Comparison of ENCODE assay signal across 11 cellular contexts in genomic region chr17:40070644-40070894, GRCh38. TPM values are rescaled to one million over a fixed set of nuclear protein-coding genes. Genes with fewer than 3 reads are reported as not detected.
A peak's percentile ranks its signal among the peaks of the same experiment; 100 is the strongest.
DNase-seq lines count a peak whose midpoint lies in the region; ATAC-seq, FAIRE-seq and TF ChIP-seq lines count a peak whose summit lies in the region.
"Had no signal": no experiment of that assay in that cellular context is flagged by ENCODE, and none has a peak within 500 bp of the region (broad histone marks: within the 10 kb centered on the region; RNA-seq: fewer than 3 reads in every experiment).

No MANE protein-coding gene starts in this region.

- 61% methylated on average over 3 of the region's 3 CpGs for WGBS in HepG2 (ENCODE audit: low lambda C conversion rate)

- no peaks in the 10 kb centered on the region for H4K20me1 ChIP-seq in HepG2 (ENCODE audit: insufficient read depth, low read length)

- no peak for TF ChIP-seq POLR2A in HepG2 (IDR thresholded peaks at IDR 0.05; ENCODE audit: insufficient read depth in 1 of 2, low read depth in 2 of 2, low read length in 2 of 2)

- no peaks in the 10 kb centered on the region for H3K27me3 ChIP-seq in HUES6 (ENCODE audit: control insufficient read depth, insufficient read depth, low read length)
- no peaks in the 10 kb centered on the region for H3K27me3 ChIP-seq in HepG2 (ENCODE audit: control insufficient read depth in 1 of 2, insufficient read depth in 2 of 2, low read length in 2 of 2)

- H3K27ac Mint-ChIP-seq in stimulated activated effector memory CD8-positive, alpha-beta T cell treated with anti-CD3 and anti-CD28 coated beads, Interleukin-12 subunit alpha, Interleukin-12 subunit beta, amount 100 ng/mL, for 72 hours, result peak overlapping the region; percentile 95
- H3K27ac Mint-ChIP-seq: T-helper 1 cell treated with Interleukin-12 subunit alpha and Interleukin-12 subunit beta and Interleukin-4 antibody, amounts not matched to agents 30 μg/mL and 1 μg/mL, for 36 hours had no signal

- H3K4me3 ChIP-seq in HUES6 (ENCODE audit: low read depth, low read length) (0 out of 2 replicates have a peak overlapping the region, but pooled peaks have one; percentile 4), HepG2 (replicated peaks in 1 of 3; ENCODE audit: insufficient read depth in 1 of 3, low read depth in 2 of 3, low read length in 3 of 3) (peak overlapping the region in 2 of 3 experiments; percentile 42 to 56; a peak in 2 of 6 replicates)

- H3K9me3 ChIP-seq in HUES6 (ENCODE audit: control insufficient read depth, insufficient read depth, low read depth, low read length) (no peaks in the 10 kb centered on the region), HepG2 (ENCODE audit: low read length) (no peaks in the 10 kb centered on the region)

- no peaks in the 10 kb centered on the region for H3K9me3 Mint-ChIP-seq in stimulated activated effector memory CD8-positive, alpha-beta T cell treated with anti-CD3 and anti-CD28 coated beads, Interleukin-12 subunit alpha, Interleukin-12 subunit beta, amount 100 ng/mL, for 72 hours
- H3K9me3 Mint-ChIP-seq: T-helper 1 cell treated with Interleukin-12 subunit alpha and Interleukin-12 subunit beta and Interleukin-4 antibody, amounts not matched to agents 30 μg/mL and 1 μg/mL, for 36 hours had no signal

- TF ChIP-seq EP300 in HepG2 (IDR thresholded peaks at IDR 0.05; ENCODE audit: low read depth in 2 of 2, low read length in 2 of 2) (no peak), HepG2 (CRISPR knock-in tag; IDR thresholded peaks at IDR 0.05; ENCODE audit: borderline replicate concordance) (no peak)

- no peak for ATAC-seq in HepG2
- no peak for ATAC-seq in stimulated activated effector memory CD8-positive, alpha-beta T cell treated with anti-CD3 and anti-CD28 coated beads, Interleukin-12 subunit alpha, Interleukin-12 subunit beta, amount 100 ng/mL, for 72 hours

- TF ChIP-seq CTCF in VCaP (conservative IDR thresholded peaks at IDR 0.05) (no peak), HepG2 (CRISPR knock-in tag; IDR thresholded peaks at IDR 0.05) (no peak), D721Med (IDR thresholded peaks at IDR 0.05; ENCODE audit: insufficient read depth, missing control alignments) (no peak)

- CTCF ChIA-PET in HepG2 (lab: Yijun Ruan, JAX; ENCODE audit: low intra/inter-chr PET ratio, low total read pairs), result no interaction called here

- intact Hi-C loops in HepG2 (cut with micrococcal nuclease; ENCODE audit: unreplicated experiment), result no loop called here

- H3K9ac ChIP-seq in HUES6 (ENCODE audit: low read length) (no peak overlapping the region), HepG2 (ENCODE audit: insufficient read depth, low read depth, low read length) (no peak overlapping the region)

- H3K4me1 Mint-ChIP-seq in stimulated activated effector memory CD8-positive, alpha-beta T cell treated with anti-CD3 and anti-CD28 coated beads, Interleukin-12 subunit alpha, Interleukin-12 subunit beta, amount 100 ng/mL, for 72 hours, result peaks cover 81% of the 10 kb centered on the region

- FAIRE-seq in HepG2 (lab: Jason Lieb, UNC) (no peak), D721Med (lab: Jason Lieb, UNC) (no peak)

- H3K27ac ChIP-seq in HUES6 (ENCODE audit: low read depth, low read length) (no peak overlapping the region), VCaP (peak overlapping the region; percentile 94), HepG2 (ENCODE audit: extremely low read length, insufficient read depth, low read length) (no peak overlapping the region)

- H3K36me3 Mint-ChIP-seq in stimulated activated effector memory CD8-positive, alpha-beta T cell treated with anti-CD3 and anti-CD28 coated beads, Interleukin-12 subunit alpha, Interleukin-12 subunit beta, amount 100 ng/mL, for 72 hours, result peaks cover 10% of the 10 kb centered on the region

- H2AFZ ChIP-seq in HepG2 (ENCODE audit: low read length), result no peak overlapping the region

- peak overlapping the region; percentile 80 for H3K4me2 ChIP-seq in HepG2 (ENCODE audit: low read depth, low read length)

- peaks cover 2% of the 10 kb centered on the region for H3K79me2 ChIP-seq in HepG2 (ENCODE audit: insufficient read depth, low read length)

- H3K36me3 ChIP-seq in HUES6 (ENCODE audit: control insufficient read depth, insufficient read depth, low read length), result no peaks in the 10 kb centered on the region
- H3K36me3 ChIP-seq in HepG2 (replicated peaks in 1 of 2; ENCODE audit: control insufficient read depth in 1 of 2, insufficient read depth in 2 of 2, low read length in 2 of 2), result 0 out of 5 replicates have a peak, but pooled peaks cover 1 to 4% of the 10 kb centered on the region in 2 experiments

- DNase-seq in HepG2 (ENCODE audit: low spot score), result no peak
- no peak for DNase-seq in stimulated activated effector memory CD8-positive, alpha-beta T cell treated with anti-CD3 and anti-CD28 coated beads, Interleukin-12 subunit alpha, Interleukin-12 subunit beta, amount 100 ng/mL, for 72 hours (ENCODE audit: low spot score in 2 of 2)
- no peak for DNase-seq in DMS153 (lab: John Stamatoyannopoulos, UW)
- no peak for DNase-seq in pons (ENCODE audit: low spot score)
- DNase-seq in mucosa of gallbladder (ENCODE audit: low spot score), result no peak
- no peak for DNase-seq in D721Med (ENCODE audit: insufficient read length, low spot score)
- DNase-seq: activated naive CD4-positive, alpha-beta T cell treated with anti-CD3 and anti-CD28 coated beads, Interleukin-2, amount 50 U/mL, for 16 hours; foreskin melanocyte had no signal

- in situ Hi-C loops in HepG2 (cut with HindIII; ENCODE audit: extremely low pct_ligation_motif_present, low pct_unique_long_range_greater_than_20kb), result no loop called here

- POLR2A ChIA-PET in HepG2 (lab: Yijun Ruan, JAX), result interaction anchor here (3.5 to 4.2 kb wide), 3 partner anchors 8 to 43 kb away, joined by 29 to 47 read pairs (median 33); partner anchors contain the start of genes NR1D1 and THRA

- H3K4me1 ChIP-seq in HUES6 (ENCODE audit: control insufficient read depth, insufficient read depth, low read length) (peaks cover 65% of the 10 kb centered on the region), HepG2 (ENCODE audit: insufficient read depth, low read length) (peaks cover 90% of the 10 kb centered on the region)

- peak overlapping the region; percentile 83 for H3K4me3 Mint-ChIP-seq in stimulated activated effector memory CD8-positive, alpha-beta T cell treated with anti-CD3 and anti-CD28 coated beads, Interleukin-12 subunit alpha, Interleukin-12 subunit beta, amount 100 ng/mL, for 72 hours
- H3K4me3 Mint-ChIP-seq: T-helper 1 cell treated with Interleukin-12 subunit alpha and Interleukin-12 subunit beta and Interleukin-4 antibody, amounts not matched to agents 30 μg/mL and 1 μg/mL, for 36 hours had no signal

- TF ChIP-seq RAD21 in HepG2 (CRISPR knock-in tag; IDR thresholded peaks at IDR 0.05), result no peak

- no TSS peak for BruUV-seq in HepG2 (replicated peaks; lab: Mats Ljungman, UMichigan)

RNA-seq across cellular contexts. Expression of gene THRA, which starts 7.8 kb away (rescaled TPM):
- total RNA-seq in HepG2 (2016; rRNA removed; fragmentation: Illumina TruSeq; extraction: Trizol) (9.9 and 10.4 TPM in 2 replicates), mucosa of gallbladder (78.7 TPM)
- total RNA-seq in HepG2 (2016; cell fraction: cytosol; rRNA removed; fragmentation: Illumina TruSeq; extraction: Trizol; ENCODE audit: low read depth), result 4.9 and 5.0 TPM in 2 replicates
- total RNA-seq in HepG2 (2016; cell fraction: insoluble cytoplasmic fraction; rRNA removed; fragmentation: Illumina TruSeq; extraction: Trizol), result 8.1 and 10.9 TPM in 2 replicates
- total RNA-seq in HepG2 (2016; cell fraction: membrane; rRNA removed; fragmentation: Illumina TruSeq; extraction: Trizol), result 12.8 TPM in 2 replicates
- total RNA-seq in HepG2 (2016; cell fraction: nucleus; rRNA removed; fragmentation: Illumina TruSeq; extraction: Trizol), result 5.9 and 6.8 TPM in 2 replicates
- polyA plus RNA-seq in HepG2 (2011; rRNA removed), result 8.0 and 8.6 TPM in 2 replicates
- 7.7 and 8.0 TPM in 2 replicates for polyA plus RNA-seq in HepG2 (2011; cell fraction: cytosol; rRNA removed)
- 12.1 and 13.6 TPM in 2 replicates for polyA plus RNA-seq in HepG2 (2011; cell fraction: nucleus; rRNA removed)
- polyA plus RNA-seq in HepG2 (2012), result 11.6 and 15.5 TPM in 2 replicates
- 4.3 TPM in 2 replicates for polyA plus RNA-seq in HepG2 (2016; cell fraction: cytosol; fragmentation: Illumina TruSeq; extraction: Trizol; ENCODE audit: low read depth)
- polyA plus RNA-seq in HepG2 (2016; cell fraction: insoluble cytoplasmic fraction; fragmentation: Illumina TruSeq; extraction: Trizol; ENCODE audit: low read depth), result 8.0 and 12.4 TPM in 2 replicates
- 9.9 and 10.7 TPM in 2 replicates for polyA plus RNA-seq in HepG2 (2016; cell fraction: membrane; fragmentation: Illumina TruSeq; extraction: Trizol; ENCODE audit: low read depth)
- 11.5 and 12.3 TPM in 2 replicates for polyA plus RNA-seq in HepG2 (2016; cell fraction: nucleus; fragmentation: Illumina TruSeq; extraction: Trizol; ENCODE audit: insufficient read depth, low read depth)
- 14.3 and 17.9 TPM in 2 replicates for polyA minus RNA-seq in HepG2 (2011; rRNA and poly(A)+ RNA removed; ENCODE audit: low replicate concordance)
- 5.3 and 7.4 TPM in 2 replicates for polyA minus RNA-seq in HepG2 (2011; cell fraction: cytosol; rRNA and poly(A)+ RNA removed)
- polyA minus RNA-seq in HepG2 (2011; cell fraction: nucleus; rRNA and poly(A)+ RNA removed), result 7.2 and 7.5 TPM in 2 replicates

RNA-seq across cellular contexts. Expression of gene MED24, which starts 16.4 kb away (rescaled TPM):
- total RNA-seq in HepG2 (2016; rRNA removed; fragmentation: Illumina TruSeq; extraction: Trizol), result 51.1 and 66.5 TPM in 2 replicates
- total RNA-seq in HepG2 (2016; cell fraction: cytosol; rRNA removed; fragmentation: Illumina TruSeq; extraction: Trizol; ENCODE audit: low read depth), result 14.5 and 17.6 TPM in 2 replicates
- 50.7 and 65.1 TPM in 2 replicates for total RNA-seq in HepG2 (2016; cell fraction: insoluble cytoplasmic fraction; rRNA removed; fragmentation: Illumina TruSeq; extraction: Trizol)
- total RNA-seq in HepG2 (2016; cell fraction: membrane; rRNA removed; fragmentation: Illumina TruSeq; extraction: Trizol), result 26.0 and 27.2 TPM in 2 replicates
- 65.1 and 70.6 TPM in 2 replicates for total RNA-seq in HepG2 (2016; cell fraction: nucleus; rRNA removed; fragmentation: Illumina TruSeq; extraction: Trizol)
- polyA plus RNA-seq in HepG2 (2011; rRNA removed), result 67.7 and 78.0 TPM in 2 replicates
- 28.7 and 32.2 TPM in 2 replicates for polyA plus RNA-seq in HepG2 (2011; cell fraction: cytosol; rRNA removed)
- polyA plus RNA-seq in HepG2 (2011; cell fraction: nucleus; rRNA removed), result 613 and 896 TPM in 2 replicates
- 70.6 and 74.6 TPM in 2 replicates for polyA plus RNA-seq in HepG2 (2012)
- 9.7 and 12.0 TPM in 2 replicates for polyA plus RNA-seq in HepG2 (2016; cell fraction: cytosol; fragmentation: Illumina TruSeq; extraction: Trizol; ENCODE audit: low read depth)
- 46.8 and 59.5 TPM in 2 replicates for polyA plus RNA-seq in HepG2 (2016; cell fraction: insoluble cytoplasmic fraction; fragmentation: Illumina TruSeq; extraction: Trizol; ENCODE audit: low read depth)
- polyA plus RNA-seq in HepG2 (2016; cell fraction: membrane; fragmentation: Illumina TruSeq; extraction: Trizol; ENCODE audit: low read depth), result 20.4 and 23.8 TPM in 2 replicates
- polyA plus RNA-seq in HepG2 (2016; cell fraction: nucleus; fragmentation: Illumina TruSeq; extraction: Trizol; ENCODE audit: insufficient read depth, low read depth), result 182 and 188 TPM in 2 replicates
- polyA minus RNA-seq in HepG2 (2011; rRNA and poly(A)+ RNA removed; ENCODE audit: low replicate concordance), result 133 and 240 TPM in 2 replicates
- polyA minus RNA-seq in HepG2 (2011; cell fraction: cytosol; rRNA and poly(A)+ RNA removed), result 49.1 and 58.4 TPM in 2 replicates
- 159 and 161 TPM in 2 replicates for polyA minus RNA-seq in HepG2 (2011; cell fraction: nucleus; rRNA and poly(A)+ RNA removed)
- total RNA-seq in mucosa of gallbladder, result 74.2 TPM

RNA-seq across cellular contexts. Expression of gene NR1D1, which starts 29.8 kb away (rescaled TPM):
- 1.4 and 2.1 TPM in 2 replicates for total RNA-seq in HepG2 (2016; rRNA removed; fragmentation: Illumina TruSeq; extraction: Trizol)
- 0.88 and 1.1 TPM in 2 replicates for total RNA-seq in HepG2 (2016; cell fraction: cytosol; rRNA removed; fragmentation: Illumina TruSeq; extraction: Trizol; ENCODE audit: low read depth)
- 1.2 and 1.8 TPM in 2 replicates for total RNA-seq in HepG2 (2016; cell fraction: insoluble cytoplasmic fraction; rRNA removed; fragmentation: Illumina TruSeq; extraction: Trizol)
- 2.2 and 2.4 TPM in 2 replicates for total RNA-seq in HepG2 (2016; cell fraction: membrane; rRNA removed; fragmentation: Illumina TruSeq; extraction: Trizol)
- total RNA-seq in HepG2 (2016; cell fraction: nucleus; rRNA removed; fragmentation: Illumina TruSeq; extraction: Trizol), result 3.4 and 4.3 TPM in 2 replicates
- polyA plus RNA-seq in HepG2 (2011; rRNA removed), result 2.7 and 3.6 TPM in 2 replicates
- 1.5 and 1.6 TPM in 2 replicates for polyA plus RNA-seq in HepG2 (2011; cell fraction: cytosol; rRNA removed)
- 20.3 and 22.7 TPM in 2 replicates for polyA plus RNA-seq in HepG2 (2011; cell fraction: nucleus; rRNA removed)
- 11.1 and 19.6 TPM in 2 replicates for polyA plus RNA-seq in HepG2 (2012)
- 0.95 and 1.1 TPM in 2 replicates for polyA plus RNA-seq in HepG2 (2016; cell fraction: cytosol; fragmentation: Illumina TruSeq; extraction: Trizol; ENCODE audit: low read depth)
- polyA plus RNA-seq in HepG2 (2016; cell fraction: insoluble cytoplasmic fraction; fragmentation: Illumina TruSeq; extraction: Trizol; ENCODE audit: low read depth), result 3.8 and 5.8 TPM in 2 replicates
- polyA plus RNA-seq in HepG2 (2016; cell fraction: membrane; fragmentation: Illumina TruSeq; extraction: Trizol; ENCODE audit: low read depth), result 2.5 and 3.4 TPM in 2 replicates
- 9.5 and 10.0 TPM in 2 replicates for polyA plus RNA-seq in HepG2 (2016; cell fraction: nucleus; fragmentation: Illumina TruSeq; extraction: Trizol; ENCODE audit: insufficient read depth, low read depth)
- 3.3 and 6.7 TPM in 2 replicates for polyA minus RNA-seq in HepG2 (2011; rRNA and poly(A)+ RNA removed; ENCODE audit: low replicate concordance)
- 4.5 and 6.5 TPM in 2 replicates for polyA minus RNA-seq in HepG2 (2011; cell fraction: cytosol; rRNA and poly(A)+ RNA removed)
- 7.6 and 8.1 TPM in 2 replicates for polyA minus RNA-seq in HepG2 (2011; cell fraction: nucleus; rRNA and poly(A)+ RNA removed)
- 34.7 TPM for total RNA-seq in mucosa of gallbladder

RNA-seq across cellular contexts. Expression of gene MSL1, which starts 51.2 kb away (rescaled TPM):
- total RNA-seq in HepG2 (2016; rRNA removed; fragmentation: Illumina TruSeq; extraction: Trizol) (76.1 and 88.5 TPM in 2 replicates), mucosa of gallbladder (90.9 TPM)
- 23.3 and 23.6 TPM in 2 replicates for total RNA-seq in HepG2 (2016; cell fraction: cytosol; rRNA removed; fragmentation: Illumina TruSeq; extraction: Trizol; ENCODE audit: low read depth)
- total RNA-seq in HepG2 (2016; cell fraction: insoluble cytoplasmic fraction; rRNA removed; fragmentation: Illumina TruSeq; extraction: Trizol), result 62.6 and 89.2 TPM in 2 replicates
- 50.5 and 57.1 TPM in 2 replicates for total RNA-seq in HepG2 (2016; cell fraction: membrane; rRNA removed; fragmentation: Illumina TruSeq; extraction: Trizol)
- total RNA-seq in HepG2 (2016; cell fraction: nucleus; rRNA removed; fragmentation: Illumina TruSeq; extraction: Trizol), result 82.0 and 93.0 TPM in 2 replicates
- polyA plus RNA-seq in HepG2 (2011; rRNA removed), result 54.6 and 63.8 TPM in 2 replicates
- polyA plus RNA-seq in HepG2 (2011; cell fraction: cytosol; rRNA removed), result 19.7 and 28.8 TPM in 2 replicates
- polyA plus RNA-seq in HepG2 (2011; cell fraction: nucleus; rRNA removed), result 90.9 and 114 TPM in 2 replicates
- 89.3 and 98.8 TPM in 2 replicates for polyA plus RNA-seq in HepG2 (2012)
- polyA plus RNA-seq in HepG2 (2016; cell fraction: cytosol; fragmentation: Illumina TruSeq; extraction: Trizol; ENCODE audit: low read depth), result 10.1 and 10.5 TPM in 2 replicates
- 77.5 and 94.3 TPM in 2 replicates for polyA plus RNA-seq in HepG2 (2016; cell fraction: insoluble cytoplasmic fraction; fragmentation: Illumina TruSeq; extraction: Trizol; ENCODE audit: low read depth)
- polyA plus RNA-seq in HepG2 (2016; cell fraction: membrane; fragmentation: Illumina TruSeq; extraction: Trizol; ENCODE audit: low read depth), result 34.7 and 36.6 TPM in 2 replicates
- polyA plus RNA-seq in HepG2 (2016; cell fraction: nucleus; fragmentation: Illumina TruSeq; extraction: Trizol; ENCODE audit: insufficient read depth, low read depth), result 173 TPM in 2 replicates
- 21.1 and 21.8 TPM in 2 replicates for polyA minus RNA-seq in HepG2 (2011; rRNA and poly(A)+ RNA removed; ENCODE audit: low replicate concordance)
- 50.3 and 50.4 TPM in 2 replicates for polyA minus RNA-seq in HepG2 (2011; cell fraction: cytosol; rRNA and poly(A)+ RNA removed)
- polyA minus RNA-seq in HepG2 (2011; cell fraction: nucleus; rRNA and poly(A)+ RNA removed), result 107 and 131 TPM in 2 replicates

RNA-seq across cellular contexts. Expression of gene CSF3, which starts 55.3 kb away (rescaled TPM):
- total RNA-seq in HepG2 (2016; rRNA removed; fragmentation: Illumina TruSeq; extraction: Trizol) (not detected in 2 replicates), mucosa of gallbladder (not detected)
- total RNA-seq in HepG2 (2016; cell fraction: cytosol; rRNA removed; fragmentation: Illumina TruSeq; extraction: Trizol; ENCODE audit: low read depth), result not detected in 2 replicates
- not detected in 2 replicates for total RNA-seq in HepG2 (2016; cell fraction: insoluble cytoplasmic fraction; rRNA removed; fragmentation: Illumina TruSeq; extraction: Trizol)
- not detected in 2 replicates for total RNA-seq in HepG2 (2016; cell fraction: membrane; rRNA removed; fragmentation: Illumina TruSeq; extraction: Trizol)
- not detected in 2 replicates for total RNA-seq in HepG2 (2016; cell fraction: nucleus; rRNA removed; fragmentation: Illumina TruSeq; extraction: Trizol)
- polyA plus RNA-seq in HepG2 (2011; rRNA removed), result 0.07 and 0.09 TPM in 2 replicates
- polyA plus RNA-seq in HepG2 (2011; cell fraction: cytosol; rRNA removed), result 0.03 and 0.12 TPM in 2 replicates
- 0.23 and 0.47 TPM in 2 replicates for polyA plus RNA-seq in HepG2 (2011; cell fraction: nucleus; rRNA removed)
- not detected in 2 replicates for polyA plus RNA-seq in HepG2 (2012)
- polyA plus RNA-seq in HepG2 (2016; cell fraction: cytosol; fragmentation: Illumina TruSeq; extraction: Trizol; ENCODE audit: low read depth), result not detected in 2 replicates
- polyA plus RNA-seq in HepG2 (2016; cell fraction: insoluble cytoplasmic fraction; fragmentation: Illumina TruSeq; extraction: Trizol; ENCODE audit: low read depth), result not detected in 2 replicates
- not detected in 2 replicates for polyA plus RNA-seq in HepG2 (2016; cell fraction: membrane; fragmentation: Illumina TruSeq; extraction: Trizol; ENCODE audit: low read depth)
- 0.39 TPM in 1 of 2 replicates, not detected in the other for polyA plus RNA-seq in HepG2 (2016; cell fraction: nucleus; fragmentation: Illumina TruSeq; extraction: Trizol; ENCODE audit: insufficient read depth, low read depth)
- polyA minus RNA-seq in HepG2 (2011; rRNA and poly(A)+ RNA removed; ENCODE audit: low replicate concordance), result 0.40 TPM in 1 of 2 replicates, not detected in the other
- not detected in 2 replicates for polyA minus RNA-seq in HepG2 (2011; cell fraction: cytosol; rRNA and poly(A)+ RNA removed)
- polyA minus RNA-seq in HepG2 (2011; cell fraction: nucleus; rRNA and poly(A)+ RNA removed), result not detected in 2 replicates
